ENCODE assay signal across 7 cellular contexts in the genomic region with DNA sequence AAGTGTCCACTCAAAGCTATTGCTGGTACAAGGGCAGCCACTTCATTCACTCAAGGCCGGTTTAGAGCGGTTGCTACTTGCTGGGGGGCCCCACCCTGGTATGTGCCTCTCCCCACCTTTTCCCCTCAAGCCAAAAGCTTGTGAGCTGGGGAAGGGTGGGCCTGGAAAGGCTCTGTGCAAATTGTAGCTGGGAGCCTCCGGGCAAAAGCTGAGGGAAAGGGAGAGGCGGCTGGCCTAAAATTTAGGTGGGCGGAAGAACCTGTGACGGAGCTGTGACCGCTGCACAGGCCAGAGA. TPM values are rescaled to one million over a fixed set of nuclear protein-coding genes. Genes with fewer than 3 reads are reported as not detected.
DNase-seq lines count a peak whose midpoint lies in the region; ATAC-seq and TF ChIP-seq lines count a peak whose summit lies in the region.

No MANE protein-coding gene starts in this region.

- H3K4me3 Mint-ChIP-seq in HFFc6 (no peak overlapping the region), activated B cell treated with CpG ODN at 0.5 μM for 24 hours (peak overlapping the region; percentile 97)

- intact Hi-C loops in activated B cell treated with CpG ODN at 0.5 μM for 24 hours (cut with micrococcal nuclease) (loop anchor here (2.0 to 10.0 kb wide), 5 partner anchors 36 to 1037 kb away; partner anchors contain the start of genes AGO1 and ZMYM4), spleen (cut with DNase I; ENCODE audit: low total_unique reads) (no loop called here)

- CTCF ChIA-PET in activated B cell treated with CpG ODN at 0.5 μM for 24 hours (lab: Charles Lee), result interaction anchor here (1.2 kb wide), 1 partner anchor 91 kb away, joined by 3 read pairs; the partner anchor contains the start of gene LSM10

- H3K27me3 Mint-ChIP-seq in HFFc6 (ENCODE audit: insufficient read depth) (peaks cover 6% of the 10 kb centered on the region), activated B cell treated with CpG ODN at 0.5 μM for 24 hours (no peaks in the 10 kb centered on the region)

- DNase-seq in HFFc6 (no peak), activated B cell treated with CpG ODN at 0.5 μM for 24 hours (no peak), spleen (no peak), retina (no peak)

- H3K27me3 ChIP-seq in iPS-15b (ENCODE audit: control insufficient read depth, insufficient read depth, low read length) (no peaks in the 10 kb centered on the region), spleen (replicated peaks in 1 of 7) (no peaks in the 10 kb centered on the region)

- H3K9me3 Mint-ChIP-seq in HFFc6, result no peaks in the 10 kb centered on the region
- no peaks in the 10 kb centered on the region for H3K9me3 Mint-ChIP-seq in activated B cell treated with CpG ODN at 0.5 μM for 24 hours

- POLR2A ChIA-PET in activated B cell treated with CpG ODN at 0.5 μM for 24 hours (lab: Charles Lee), result interaction anchor here (1.0 to 1.9 kb wide), 7 partner anchors 17 to 158 kb away, joined by 3 to 10 read pairs (median 5); partner anchors contain the start of genes EVA1B, MRPS15 and THRAP3

- TF ChIP-seq POLR2A in spleen (IDR thresholded peaks at IDR 0.05), result no peak

- H3K9me3 ChIP-seq in iPS-15b (ENCODE audit: control insufficient read depth, insufficient read depth, low read length) (no peaks in the 10 kb centered on the region), spleen (no peaks in the 10 kb centered on the region)

- peak overlapping the region; percentile 40 for H3K4me3 ChIP-seq in iPS-15b (ENCODE audit: low read depth, low read length)
- peak overlapping the region in 5 of 8 donors; percentile 76 to 92 (median 82) for H3K4me3 ChIP-seq in spleen

- H3K9ac ChIP-seq in iPS-15b (ENCODE audit: low read depth, low read length), result peak overlapping the region; percentile 49

- H3K27ac Mint-ChIP-seq in HFFc6 (peak overlapping the region; percentile 53), activated B cell treated with CpG ODN at 0.5 μM for 24 hours (peak overlapping the region; percentile 87)

- ATAC-seq in activated B cell treated with CpG ODN at 0.5 μM for 24 hours (ENCODE audit: low read depth), result no peak
- no peak for ATAC-seq in GM18517 (IDR thresholded peaks at IDR 0.05; ENCODE audit: unreplicated experiment)
- ATAC-seq in GM19455 (IDR thresholded peaks at IDR 0.05; ENCODE audit: unreplicated experiment), result no peak

- WGBS in spleen, 5 donors, result 71 to 90% (median 81%) methylated on average over 5 to 7 of the region's 7 CpGs

- TF ChIP-seq CTCF in HFFc6 (IDR thresholded peaks at IDR 0.05) (no peak), activated B cell treated with CpG ODN at 0.5 μM for 24 hours (IDR thresholded peaks at IDR 0.05) (no peak), spleen (IDR thresholded peaks at IDR 0.05 in 8 of 11, conservative IDR thresholded peaks at IDR 0.05 in 3 of 11) (no peak)

- H3K27ac ChIP-seq in spleen, result peak overlapping the region in 6 of 8 donors; percentile 67 to 87 (median 80)

- H3K36me3 ChIP-seq in iPS-15b (ENCODE audit: control insufficient read depth, insufficient read depth, low read length) (peaks cover 29% of the 10 kb centered on the region), spleen (peaks cover 0 to 45% (median 35%) of the 10 kb centered on the region in 6 donors)

- H3K4me1 ChIP-seq in iPS-15b (ENCODE audit: control insufficient read depth, insufficient read depth, low read length) (peaks cover 3% of the 10 kb centered on the region), spleen (peaks cover 16 to 47% (median 30%) of the 10 kb centered on the region in 6 donors)

- H3K4me1 Mint-ChIP-seq in HFFc6 (ENCODE audit: low read depth) (peaks cover 35% of the 10 kb centered on the region), activated B cell treated with CpG ODN at 0.5 μM for 24 hours (peaks cover 44% of the 10 kb centered on the region)

- H3K36me3 Mint-ChIP-seq in HFFc6 (ENCODE audit: low read depth) (peaks cover 38% of the 10 kb centered on the region), activated B cell treated with CpG ODN at 0.5 μM for 24 hours (ENCODE audit: low read depth) (peaks cover 46% of the 10 kb centered on the region)

RNA-seq across cellular contexts. Expression of gene SH3D21, which starts 0.3 kb away (rescaled TPM):
- 1 to 10 TPM; 2.7 to 5.3 (median 2.9) TPM for total RNA-seq in HFFc6 (2021; fragmentation: NEBNext Ultra II Directional; extraction: Animal tissue kit (Norgen Biotek cat#: 25700))
- total RNA-seq in activated B cell treated with CpG ODN at 0.5 μM for 24 hours (9.9 and 11.5 TPM in 2 replicates), spleen (1 to 10 TPM; 1.7 to 9.4 (median 7.2) TPM)
- polyA plus RNA-seq in spleen, result 1 to 10 TPM; 1.7 to 5.1 (median 1.9) TPM

RNA-seq across cellular contexts. Expression of gene EVA1B, which starts 17.6 kb away (rescaled TPM):
- 100 to 1,000 TPM; 152 to 206 (median 155) TPM for total RNA-seq in HFFc6 (2021; fragmentation: NEBNext Ultra II Directional; extraction: Animal tissue kit (Norgen Biotek cat#: 25700))
- total RNA-seq in activated B cell treated with CpG ODN at 0.5 μM for 24 hours, result 1.2 and 1.3 TPM in 2 replicates
- 10 to 100 TPM; 31.1 to 77.4 (median 43.7) TPM for total RNA-seq in spleen
- polyA plus RNA-seq in spleen, result 10 to 100 TPM; 17.2 to 45.1 (median 37.4) TPM

Comparison
In these comparisons a context has a peak if more than half of its experiments do, and no peak if none do; other contexts are left out.
1. RNA of gene EVA1B, which starts 17.6 kb away (total RNA-seq): 152 to 206 TPM in HFFc6 and 31.1 to 77.4 TPM in spleen; 1.2 to 1.3 TPM in activated B cell treated with CpG ODN at 0.5 μM for 24 hours; every median in the first group is over 10 times any median in the second.